ENCODE assay signal across 20 cellular contexts in genomic region chr19:28350673-28351072, GRCh38.
"Had no signal": no experiment of that assay in that cellular context is flagged by ENCODE, and none has a peak within 500 bp of the region (broad histone marks: within the 10 kb centered on the region; RNA-seq: fewer than 3 reads in every experiment).

No MANE protein-coding gene starts in this region.

- H3K36me3 ChIP-seq: esophagus squamous epithelium, gastrocnemius medialis, heart right ventricle, left lung, lower lobe of right lung had no signal

- H3K27ac Mint-ChIP-seq: mesothelial cell of epicardium had no signal

- H3K36me3 Mint-ChIP-seq: mesothelial cell of epicardium had no signal

- ATAC-seq: gastrocnemius medialis, heart right ventricle, left cardiac atrium, left lung, left ventricle myocardium superior, lower lobe of right lung, mucosa of descending colon had no signal

- H3K27ac ChIP-seq: coronary artery, dorsolateral prefrontal cortex, esophagus squamous epithelium, gastrocnemius medialis, heart right ventricle, left lung, lower lobe of right lung had no signal

- H3K4me1 Mint-ChIP-seq: mesothelial cell of epicardium had no signal

- H3K4me3 ChIP-seq: coronary artery, dorsolateral prefrontal cortex, esophagus squamous epithelium, gastrocnemius medialis, heart right ventricle, left lung, lower lobe of right lung, mucosa of descending colon had no signal

- H3K4me3 Mint-ChIP-seq: mesothelial cell of epicardium had no signal

- DNase-seq: dermis blood vessel endothelial cell; dorsolateral prefrontal cortex; effector CD4-positive, alpha-beta T cell; effector memory CD4-positive, alpha-beta T cell; esophagus squamous epithelium; foreskin fibroblast; foreskin melanocyte; gastrocnemius medialis; glutamatergic neuron; head of caudate nucleus; heart right ventricle; hippocampal formation; left cardiac atrium; left ventricle myocardium superior; lower lobe of right lung; mesenchymal stem cell; mucosa of descending colon had no signal

- H3K4me1 ChIP-seq: esophagus squamous epithelium, gastrocnemius medialis, heart right ventricle, left lung, lower lobe of right lung had no signal

- H3K9me3 ChIP-seq: gastrocnemius medialis, mucosa of descending colon had no signal

- H3K27me3 ChIP-seq: esophagus squamous epithelium, gastrocnemius medialis, left lung had no signal
